24 cellular contexts compared by ENCODE assay signal in the genomic region with DNA sequence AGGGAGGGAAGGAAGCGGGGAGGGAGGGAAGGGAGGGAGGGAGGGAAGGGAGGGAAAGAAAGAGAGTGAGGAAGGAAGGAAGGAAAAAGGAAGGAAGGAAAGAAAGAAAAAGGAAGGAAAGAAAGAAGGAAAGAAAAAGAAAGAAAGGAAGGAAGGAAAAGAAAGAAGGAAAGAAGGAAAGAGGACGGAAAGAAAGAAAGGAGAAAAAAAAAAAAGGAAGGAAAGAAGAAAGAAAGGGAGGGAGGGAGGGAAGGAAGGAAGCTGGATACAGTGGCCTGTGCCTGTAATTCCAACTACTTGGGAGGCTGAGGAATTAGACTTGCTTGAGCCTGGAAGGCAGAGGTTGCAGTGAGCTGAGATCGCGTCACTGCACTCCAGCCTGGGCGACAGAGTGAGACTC. TPM values are rescaled to one million over a fixed set of nuclear protein-coding genes. Genes with fewer than 3 reads are reported as not detected.
DNase-seq lines count a peak whose midpoint lies in the region; ATAC-seq, FAIRE-seq and TF ChIP-seq lines count a peak whose summit lies in the region.
"Had no signal": no experiment of that assay in that cellular context is flagged by ENCODE, and none has a peak within 500 bp of the region (broad histone marks: within the 10 kb centered on the region; RNA-seq: fewer than 3 reads in every experiment).

No MANE protein-coding gene starts in this region.

- ATAC-seq in K562: no peak
- ATAC-seq: A549; CD8-positive, alpha-beta T cell; GM12878 had no signal

- H3K27ac ChIP-seq in SK-N-MC (peak overlapping the region; percentile 99), K562 (ENCODE audit: extremely low read depth, low read depth, low read length) (no peak overlapping the region)
- H3K27ac ChIP-seq: 22Rv1; A549; BLaER1 treated with 17β-estradiol and CSF1 and Interleukin-3, amounts not matched to agents 10 nM and 100 nM; C4-2B had no signal

- no peak for TF ChIP-seq EP300 in K562 (IDR thresholded peaks at IDR 0.05; ENCODE audit: low read length)

- in situ Hi-C loops in K562 (cut with MboI): no loop called here

- 0% methylated on average over 3 of the region's 5 CpGs for WGBS in K562 (ENCODE audit: insufficient coverage, low coverage, missing lambda C conversion rate)

- H3K36me3 ChIP-seq in Caco-2 (ENCODE audit: control insufficient read depth, insufficient read depth, low read length): no peaks in the 10 kb centered on the region
- H3K36me3 ChIP-seq in SK-N-MC (ENCODE audit: insufficient read depth, low read length): peaks cover 6% of the 10 kb centered on the region; the same call in 1 of the 2 replicates
- H3K36me3 ChIP-seq in K562 (ENCODE audit: control insufficient read depth, insufficient read depth, low read length): no peaks in the 10 kb centered on the region
- H3K36me3 ChIP-seq: BLaER1 treated with 17β-estradiol and CSF1 and Interleukin-3, amounts not matched to agents 10 nM and 100 nM had no signal

- no peaks in the 10 kb centered on the region for H3K79me2 ChIP-seq in K562 (ENCODE audit: control insufficient read depth, insufficient read depth, low read length)

- CTCF ChIA-PET in Caco-2 (lab: Charles Lee): no interaction called here
- CTCF ChIA-PET in K562 (lab: Yijun Ruan, JAX; ENCODE audit: low intra/inter-chr PET ratio): interaction anchor here (0.6 kb wide), 1 partner anchor 15 kb away, joined by 3 read pairs; no protein-coding TSS in a partner anchor

- FAIRE-seq in K562 (lab: Jason Lieb, UNC): no peak
- FAIRE-seq: A549, GM12878, GM12892, GM18507 had no signal

- no peaks in the 10 kb centered on the region for H3K9me3 Mint-ChIP-seq in Caco-2 (ENCODE audit: unreplicated experiment)
- H3K9me3 Mint-ChIP-seq: CD4-positive, alpha-beta T cell; CD8-positive, alpha-beta T cell had no signal

- H2AFZ ChIP-seq in K562 (ENCODE audit: low read depth, low read length): no peak overlapping the region

- no peak for TF ChIP-seq RAD21 in K562 (CRISPR knock-in tag; conservative IDR thresholded peaks at IDR 0.05 in 1 of 2, IDR thresholded peaks at IDR 0.05 in 1 of 2)

- DNase-seq in Caco-2: no peak
- no peak for DNase-seq in SK-N-MC (ENCODE audit: low read depth, low spot score)
- no peak for DNase-seq in K562 (ENCODE audit: extremely low read depth in 1 of 4, low spot score in 3 of 4)
- no peak for DNase-seq in HuH-7 (ENCODE audit: low spot score)
- DNase-seq in NCI-H187 (lab: John Stamatoyannopoulos, UW): no peak
- no peak for DNase-seq in MV-4-11 (lab: John Stamatoyannopoulos, UW)
- DNase-seq: AML-193; CD4-positive, alpha-beta T cell; CD8-positive, alpha-beta T cell; DMS 273 treated with DMSO at 0.1 percent for 48 hours; DMS153; DMS53; DMS79; DND-41; EL; GDM1 had no signal

- H3K9me3 ChIP-seq in Caco-2 (no peaks in the 10 kb centered on the region), SK-N-MC (ENCODE audit: low read depth, low read length) (no peaks in the 10 kb centered on the region), K562 (replicated peaks; ENCODE audit: control insufficient read depth, insufficient read depth, low read depth, low read length) (no peaks in the 10 kb centered on the region)
- H3K9me3 ChIP-seq: A549; BLaER1 treated with 17β-estradiol and CSF1 and Interleukin-3, amounts not matched to agents 10 nM and 100 nM had no signal

- POLR2A ChIA-PET in Caco-2 (lab: Charles Lee) (no interaction called here), K562 (lab: Yijun Ruan, JAX) (interaction anchor here (0.7 kb wide), 1 partner anchor 11 kb away, joined by 3 read pairs; no protein-coding TSS in a partner anchor)

- H3K4me3 ChIP-seq in Caco-2 (ENCODE audit: low read depth, low read length) (no peak overlapping the region), SK-N-MC (peak overlapping the region; percentile 65), K562 (no peak overlapping the region)
- H3K4me3 ChIP-seq: A549; BLaER1 treated with 17β-estradiol and CSF1 and Interleukin-3, amounts not matched to agents 10 nM and 100 nM; GM12878 had no signal

- H3K9ac ChIP-seq in SK-N-MC (ENCODE audit: insufficient read length) (peak overlapping the region; percentile 71), K562 (ENCODE audit: insufficient read depth in 1 of 2, low read depth in 2 of 2, low read length in 2 of 2) (no peak overlapping the region)
- H3K9ac ChIP-seq: BLaER1 treated with 17β-estradiol and CSF1 and Interleukin-3, amounts not matched to agents 10 nM and 100 nM had no signal

- H3K27ac Mint-ChIP-seq in Caco-2 (ENCODE audit: unreplicated experiment): no peak overlapping the region
- H3K27ac Mint-ChIP-seq: B cell; CD4-positive, alpha-beta T cell; CD8-positive, alpha-beta T cell had no signal

- peaks cover 4% of the 10 kb centered on the region; the same call in 1 of the 2 replicates for H4K20me1 ChIP-seq in K562 (replicated peaks; ENCODE audit: control insufficient read depth, insufficient read depth, low read length)
- H4K20me1 ChIP-seq: BLaER1 treated with 17β-estradiol and CSF1 and Interleukin-3, amounts not matched to agents 10 nM and 100 nM had no signal

- no peak for TF ChIP-seq POLR2A in K562 (conservative IDR thresholded peaks at IDR 0.05)

- no peaks in the 10 kb centered on the region for H3K4me1 Mint-ChIP-seq in Caco-2 (ENCODE audit: low read depth, unreplicated experiment)
- H3K4me1 Mint-ChIP-seq: B cell had no signal

- H3K4me1 ChIP-seq in Caco-2 (no peaks in the 10 kb centered on the region), K562 (replicated peaks in 1 of 2; ENCODE audit: control insufficient read depth in 2 of 2, insufficient read depth in 2 of 2, low read length in 2 of 2) (no peaks in the 10 kb centered on the region)
- H3K4me1 ChIP-seq: A549; BLaER1 treated with 17β-estradiol and CSF1 and Interleukin-3, amounts not matched to agents 10 nM and 100 nM had no signal

- peak overlapping the region; percentile 39 for H3K4me3 Mint-ChIP-seq in Caco-2 (ENCODE audit: unreplicated experiment)
- H3K4me3 Mint-ChIP-seq: B cell; CD4-positive, alpha-beta T cell; CD8-positive, alpha-beta T cell had no signal

- no peak overlapping the region for H3K4me2 ChIP-seq in K562 (ENCODE audit: insufficient read depth, low read length)
- H3K4me2 ChIP-seq: A549; BLaER1 treated with 17β-estradiol and CSF1 and Interleukin-3, amounts not matched to agents 10 nM and 100 nM had no signal

- H3K36me3 Mint-ChIP-seq in Caco-2 (ENCODE audit: insufficient read depth, unreplicated experiment): no peaks in the 10 kb centered on the region
- H3K36me3 Mint-ChIP-seq: CD8-positive, alpha-beta T cell had no signal

- TF ChIP-seq CTCF in Caco-2 (IDR thresholded peaks at IDR 0.05; ENCODE audit: insufficient read depth in 1 of 2, low read depth in 1 of 2, low read length in 1 of 2, severe bottlenecking in 1 of 2, unreplicated experiment in 1 of 2) (no peak), K562 (IDR thresholded peaks at IDR 0.05 in 2 of 3, conservative IDR thresholded peaks at IDR 0.05 in 1 of 3; ENCODE audit: insufficient read depth in 2 of 3, low read depth in 1 of 3, low read length in 3 of 3) (no peak)

- BruUV-seq in Caco-2 (replicated peaks; lab: Mats Ljungman, UMichigan) (no TSS peak), K562 (replicated peaks; lab: Mats Ljungman, UMichigan) (no TSS peak)

- intact Hi-C loops in Caco-2 (cut with micrococcal nuclease; ENCODE audit: unreplicated experiment) (no loop called here), K562 (cut with micrococcal nuclease) (no loop called here)

- H3K27me3 ChIP-seq in Caco-2 (replicated peaks; ENCODE audit: control insufficient read depth, insufficient read depth, low read length) (no peaks in the 10 kb centered on the region), K562 (ENCODE audit: control insufficient read depth in 2 of 2, insufficient read depth in 2 of 2, low read length in 2 of 2) (peaks cover 39 to 61% of the 10 kb centered on the region in 2 experiments)
- H3K27me3 ChIP-seq: BLaER1 treated with 17β-estradiol and CSF1 and Interleukin-3, amounts not matched to agents 10 nM and 100 nM had no signal

- no peaks in the 10 kb centered on the region for H3K9me1 ChIP-seq in K562 (ENCODE audit: control insufficient read depth, insufficient read depth, low read length)

- H3K27me3 Mint-ChIP-seq in Caco-2 (ENCODE audit: insufficient read depth, unreplicated experiment): peaks cover 17% of the 10 kb centered on the region

TF ChIP-seq in K562, 482 proteins besides CTCF, POLR2A, EP300 and RAD21:
- TF ChIP-seq ZNF512 (tag; IDR thresholded peaks at IDR 0.05): peak; percentile 84
- TF ChIP-seq COPS2 (conservative IDR thresholded peaks at IDR 0.05): no peak

RNA-seq across cellular contexts. Expression of gene OLFM2, which starts 35.3 kb away (rescaled TPM):
- total RNA-seq in Caco-2 (2022) (0.30 and 0.34 TPM in 2 replicates), K562 (2014; rRNA removed) (0.23 TPM in 1 of 2 replicates, not detected in the other), K562 (2014; rRNA removed; fragmentation: Illumina TruSeq; extraction: Trizol) (not detected in 2 replicates), K562 (2015; rRNA removed; fragmentation: Illumina TruSeq; extraction: Trizol) (not detected in 2 replicates), K562 (2021) (0.33 and 0.67 TPM in 2 replicates)
- total RNA-seq in K562 (2011; cell fraction: chromatin; rRNA removed; ENCODE audit: low replicate concordance): 0.40 and 2.1 TPM in 2 replicates
- total RNA-seq in K562 (2011; cell fraction: nucleolus; rRNA removed): 1.8 and 3.2 TPM in 2 replicates
- total RNA-seq in K562 (2011; cell fraction: nucleoplasm; rRNA removed): 1.2 and 2.6 TPM in 2 replicates
- polyA plus RNA-seq in K562 (2011; rRNA removed) (0.31 and 0.45 TPM in 2 replicates), K562 (2014; fragmentation: Illumina TruSeq; extraction: Trizol) (0.10 and 0.44 TPM in 2 replicates), K562 (2014; fragmentation: Nextera tagmentation; extraction: Ambion mirVana) (not detected), K562 (2014; rRNA removed) (0.17 and 0.53 TPM in 2 replicates)
- 0.44 and 1.4 TPM in 2 replicates for polyA plus RNA-seq in K562 (2011; cell fraction: cytosol; rRNA removed)
- polyA plus RNA-seq in K562 (2011; cell fraction: nucleus; rRNA removed): 0.44 and 0.45 TPM in 2 replicates
- 0.17 and 0.22 TPM in 2 replicates for polyA plus RNA-seq in K562 (2012)
- 0.39 TPM in 1 of 2 replicates, not detected in the other for polyA minus RNA-seq in K562 (2011; rRNA and poly(A)+ RNA removed)
- not detected in 2 replicates for polyA minus RNA-seq in K562 (2011; cell fraction: cytosol; rRNA and poly(A)+ RNA removed)
- polyA minus RNA-seq in K562 (2011; cell fraction: nucleus; rRNA and poly(A)+ RNA removed): not detected in 2 replicates
- total RNA-seq: B cell had no signal
